Comparison of ENCODE assay signal across 9 cellular contexts in the genomic region with DNA sequence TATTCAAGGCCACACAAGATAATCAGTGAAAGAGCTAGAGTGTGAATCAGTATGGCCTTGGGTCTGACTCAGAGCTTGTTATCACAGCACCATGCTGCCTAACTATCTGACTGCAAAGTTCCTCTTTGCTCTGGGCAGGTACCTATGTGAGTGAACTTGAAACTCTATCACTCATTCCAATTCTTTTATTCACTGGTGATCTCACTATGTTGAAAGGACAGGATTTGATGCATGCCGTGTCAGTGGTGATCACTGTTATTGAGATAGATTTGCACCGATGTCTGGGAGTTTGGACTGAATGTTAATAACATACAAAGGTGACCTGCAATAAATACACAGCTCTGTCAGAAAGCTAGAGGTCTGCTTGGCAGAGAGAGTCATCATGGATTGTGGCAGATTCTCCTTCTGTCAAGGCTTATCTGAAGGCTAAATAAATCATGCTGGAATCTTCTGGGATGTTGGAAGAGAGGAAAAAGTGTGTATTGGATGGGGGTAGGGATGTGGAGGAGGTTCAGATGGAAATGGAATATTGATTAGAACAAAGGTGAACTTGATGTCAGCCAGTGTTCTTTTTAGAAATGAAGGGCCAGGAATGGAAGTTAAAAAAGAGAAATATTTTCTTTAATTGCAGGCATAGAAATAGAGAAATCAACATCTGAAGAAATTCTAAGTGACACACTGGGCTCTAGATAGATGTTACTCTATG.
A peak's percentile ranks its signal among the peaks of the same experiment; 100 is the strongest.
DNase-seq lines count a peak whose midpoint lies in the region; ATAC-seq and TF ChIP-seq lines count a peak whose summit lies in the region.
"Had no signal": no experiment of that assay in that cellular context is flagged by ENCODE, and none has a peak within 500 bp of the region (broad histone marks: within the 10 kb centered on the region; RNA-seq: fewer than 3 reads in every experiment).

No MANE protein-coding gene starts in this region.

- no peaks in the 10 kb centered on the region for H3K27me3 ChIP-seq in tibial artery
- H3K27me3 ChIP-seq in heart left ventricle: peaks cover 0 to 3% (median 0%) of the 10 kb centered on the region in 9 donors

- H3K27ac ChIP-seq in tibial artery (no peak overlapping the region), heart left ventricle (no peak overlapping the region)
- H3K27ac ChIP-seq: PC-9 had no signal

- no peak overlapping the region for H3K4me3 Mint-ChIP-seq in MCF 10A (ENCODE audit: unreplicated experiment)

- no peak overlapping the region for H3K27ac Mint-ChIP-seq in MCF 10A (ENCODE audit: low read depth, unreplicated experiment)

- H3K4me3 ChIP-seq in tibial artery (no peak overlapping the region), heart left ventricle (no peak overlapping the region)
- H3K4me3 ChIP-seq: PC-9 had no signal

- intact Hi-C loops in tibial artery (cut with DNase I; ENCODE audit: low total_unique reads) (no loop called here), MCF 10A (cut with micrococcal nuclease) (loop anchor here (5.0 kb wide), 1 partner anchor 192 kb away; no protein-coding TSS in a partner anchor), heart left ventricle (cut with DNase I) (no loop called here)

- peak; percentile 62 for ATAC-seq in GM18870 (IDR thresholded peaks at IDR 0.05; ENCODE audit: unreplicated experiment)
- peak; percentile 35 for ATAC-seq in GM21786 (IDR thresholded peaks at IDR 0.05; ENCODE audit: unreplicated experiment)
- peak; percentile 75 for ATAC-seq in left lobe of liver
- ATAC-seq in heart left ventricle: no peak

- no TSS peak for BruUV-seq in MCF 10A (replicated peaks; lab: Mats Ljungman, UMichigan)

- H3K27me3 Mint-ChIP-seq in MCF 10A (ENCODE audit: insufficient read depth, unreplicated experiment): no peaks in the 10 kb centered on the region

- H3K36me3 ChIP-seq in tibial artery: no peaks in the 10 kb centered on the region
- H3K36me3 ChIP-seq in heart left ventricle: no peaks in the 10 kb centered on the region

- WGBS in heart left ventricle, 4 donors: 40 to 88% (median 58%) methylated on average over 2 of the region's 2 CpGs

- TF ChIP-seq CTCF in tibial artery (IDR thresholded peaks at IDR 0.05) (no peak), MCF 10A (IDR thresholded peaks at IDR 0.05; ENCODE audit: unreplicated experiment) (no peak), heart left ventricle (IDR thresholded peaks at IDR 0.05) (no peak)

- TF ChIP-seq POLR2A in heart left ventricle (IDR thresholded peaks at IDR 0.05): no peak

- CTCF ChIA-PET in MCF 10A (lab: Yijun Ruan, JAX): interaction anchor here (0.9 to 1.0 kb wide), 2 partner anchors 14 to 195 kb away, joined by 3 read pairs; no protein-coding TSS in a partner anchor

- H3K4me1 Mint-ChIP-seq in MCF 10A (ENCODE audit: insufficient read depth, unreplicated experiment): peaks cover 30% of the 10 kb centered on the region

- DNase-seq in HPDE6-E6E7 (ENCODE audit: extremely low spot score): peak; percentile 56
- DNase-seq in left lobe of liver (ENCODE audit: low spot score): no peak
- no peak for DNase-seq in NCI-H1105 (lab: John Stamatoyannopoulos, UW)
- DNase-seq in tibial artery: no peak
- no peak for DNase-seq in MCF 10A (ENCODE audit: unreplicated experiment)
- DNase-seq in heart left ventricle: no peak

- H3K4me1 ChIP-seq in tibial artery (peaks cover 0 to 3% (median 0%) of the 10 kb centered on the region in 4 donors), heart left ventricle (peaks cover 0 to 20% (median 0%) of the 10 kb centered on the region in 12 donors)

- H3K36me3 Mint-ChIP-seq in MCF 10A (ENCODE audit: insufficient read depth, unreplicated experiment): no peaks in the 10 kb centered on the region

- H3K9me3 Mint-ChIP-seq in MCF 10A (ENCODE audit: unreplicated experiment): no peaks in the 10 kb centered on the region

- no peaks in the 10 kb centered on the region for H3K9me3 ChIP-seq in tibial artery
- H3K9me3 ChIP-seq in heart left ventricle: no peaks in the 10 kb centered on the region

- POLR2A ChIA-PET in MCF 10A (lab: Yijun Ruan, JAX): no interaction called here

Comparison
In these comparisons a context has a peak if more than half of its experiments do, and no peak if none do; other contexts are left out.
1. ATAC-seq: peak in GM18870 (single experiment), GM21786 (single experiment) and left lobe of liver (single experiment); none in heart left ventricle (0 of 4).